Comparison of ENCODE assay signal across 1 cellular context in the genomic region with DNA sequence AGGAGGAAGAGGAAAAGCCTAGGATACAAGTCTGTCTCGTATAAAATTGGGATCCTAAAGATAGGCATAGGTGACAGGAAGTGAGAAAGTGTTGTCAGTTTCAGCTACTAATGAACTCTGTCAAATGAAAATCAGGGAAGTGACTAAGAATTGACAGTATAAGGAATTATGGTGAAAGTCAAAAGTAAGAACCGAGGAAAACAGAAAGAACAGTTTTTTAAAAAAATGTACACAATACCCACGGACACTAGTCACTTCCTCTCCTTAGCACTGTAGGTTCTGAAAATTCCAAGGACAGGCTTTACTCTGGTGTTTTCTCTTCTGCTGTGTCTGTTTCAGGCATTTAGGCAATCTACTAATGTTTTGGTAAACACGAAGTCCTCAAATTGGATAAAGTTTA.
TF ChIP-seq lines count a peak whose summit lies in the region.

No MANE protein-coding gene starts in this region.

TF ChIP-seq in IMR-90, 13 proteins besides CTCF, POLR2A, EP300 and RAD21:
- no peak for TF ChIP-seq MAZ (IDR thresholded peaks at IDR 0.05; ENCODE audit: borderline replicate concordance, low read depth, low read length)
- TF ChIP-seq RCOR1 (IDR thresholded peaks at IDR 0.05; ENCODE audit: insufficient replicate concordance, low read length): no peak
TF ChIP-seq in IMR-90: peak in this region for 0.
